In genomic region chr1:157932082-157932481, GRCh38 we compare ENCODE assay signal across 14 cellular contexts.
DNase-seq lines count a peak whose midpoint lies in the region; ATAC-seq, FAIRE-seq and TF ChIP-seq lines count a peak whose summit lies in the region.
"Had no signal": no experiment of that assay in that cellular context is flagged by ENCODE, and none has a peak within 500 bp of the region (broad histone marks: within the 10 kb centered on the region; RNA-seq: fewer than 3 reads in every experiment).

No MANE protein-coding gene starts in this region.

- H3K4me3 ChIP-seq in breast epithelium (no peak overlapping the region), gastroesophageal sphincter (no peak overlapping the region)

- no peak for TF ChIP-seq POLR2A in breast epithelium (IDR thresholded peaks at IDR 0.05)
- TF ChIP-seq POLR2A in gastroesophageal sphincter (IDR thresholded peaks at IDR 0.05): no peak

- DNase-seq in MCF 10A (ENCODE audit: unreplicated experiment) (peak; percentile 74), breast epithelium (ENCODE audit: low spot score in 2 of 2) (no peak), NOMO-1 treated with dmso at 0.1 percent for 144 hours (lab: John Stamatoyannopoulos, UW; ENCODE audit: unreplicated experiment) (peak; percentile 18), epithelial cell of prostate (ENCODE audit: low read depth, low spot score) (peak; percentile 22), urothelium cell line (ENCODE audit: low spot score) (peak; percentile 26), T-helper 9 cell (no peak)
- DNase-seq: activated CD4-positive, alpha-beta T cell treated with anti-CD3 and anti-CD28 coated beads, Interleukin-2, amount 50 U/mL, for 1 hour; DMS79; effector CD8-positive, alpha-beta T cell; H9 had no signal

- no peak overlapping the region for H3K4me3 Mint-ChIP-seq in MCF 10A (ENCODE audit: unreplicated experiment)
- H3K4me3 Mint-ChIP-seq: H9, IgD-negative memory B cell had no signal

- peaks cover 2% of the 10 kb centered on the region for H3K27me3 Mint-ChIP-seq in MCF 10A (ENCODE audit: insufficient read depth, unreplicated experiment)

- BruUV-seq in MCF 10A (replicated peaks; lab: Mats Ljungman, UMichigan): no TSS peak

- H3K27ac Mint-ChIP-seq in MCF 10A (ENCODE audit: low read depth, unreplicated experiment): no peak overlapping the region
- H3K27ac Mint-ChIP-seq: H9, IgD-negative memory B cell had no signal

- TF ChIP-seq CTCF in MCF 10A (IDR thresholded peaks at IDR 0.05; ENCODE audit: unreplicated experiment) (no peak), breast epithelium (IDR thresholded peaks at IDR 0.05) (no peak), gastroesophageal sphincter (IDR thresholded peaks at IDR 0.05) (no peak)

- no peaks in the 10 kb centered on the region for H3K36me3 ChIP-seq in breast epithelium
- H3K36me3 ChIP-seq in gastroesophageal sphincter: no peaks in the 10 kb centered on the region

- H3K9me3 ChIP-seq in breast epithelium (no peaks in the 10 kb centered on the region), gastroesophageal sphincter (no peaks in the 10 kb centered on the region)

- no peak for FAIRE-seq in urothelium cell line (lab: Jason Lieb, UNC)

- ATAC-seq in gastroesophageal sphincter (no peak), GM18498 (IDR thresholded peaks at IDR 0.05; ENCODE audit: unreplicated experiment) (no peak)

- H3K4me1 ChIP-seq in breast epithelium (no peaks in the 10 kb centered on the region), gastroesophageal sphincter (no peaks in the 10 kb centered on the region)
- H3K4me1 ChIP-seq: parathyroid adenoma had no signal

- H3K27ac ChIP-seq in breast epithelium (no peak overlapping the region), epithelial cell of prostate (no peak overlapping the region), gastroesophageal sphincter (no peak overlapping the region)
- H3K27ac ChIP-seq: parathyroid adenoma had no signal

- no peaks in the 10 kb centered on the region for H3K27me3 ChIP-seq in breast epithelium
- H3K27me3 ChIP-seq in gastroesophageal sphincter: peaks cover 2% of the 10 kb centered on the region

- no peak for TF ChIP-seq EP300 in gastroesophageal sphincter (IDR thresholded peaks at IDR 0.05)

- CTCF ChIA-PET in MCF 10A (lab: Yijun Ruan, JAX): no interaction called here

- H3K4me1 Mint-ChIP-seq in MCF 10A (ENCODE audit: insufficient read depth, unreplicated experiment): no peaks in the 10 kb centered on the region
- H3K4me1 Mint-ChIP-seq: H9 had no signal

- no peaks in the 10 kb centered on the region for H3K9me3 Mint-ChIP-seq in MCF 10A (ENCODE audit: unreplicated experiment)
- H3K9me3 Mint-ChIP-seq: IgD-negative memory B cell had no signal

- POLR2A ChIA-PET in MCF 10A (lab: Yijun Ruan, JAX): interaction anchor here (0.9 kb wide), 1 partner anchor 54 kb away, joined by 4 read pairs; no protein-coding TSS in a partner anchor

- H3K36me3 Mint-ChIP-seq in MCF 10A (ENCODE audit: insufficient read depth, unreplicated experiment): no peaks in the 10 kb centered on the region
- H3K36me3 Mint-ChIP-seq: IgD-negative memory B cell had no signal

- intact Hi-C loops in MCF 10A (cut with micrococcal nuclease): no loop called here
- intact Hi-C loops in breast epithelium (cut with DNase I; ENCODE audit: low total_unique reads): no loop called here

Comparison
In these comparisons a context has a peak if more than half of its experiments do, and no peak if none do; other contexts are left out.
1. DNase-seq: peak in MCF 10A (single experiment), NOMO-1 treated with dmso at 0.1 percent for 144 hours (single experiment), epithelial cell of prostate (single experiment) and urothelium cell line (single experiment); none in breast epithelium (0 of 2) and T-helper 9 cell (single experiment).